17 cellular contexts compared by ENCODE assay signal in the genomic region with DNA sequence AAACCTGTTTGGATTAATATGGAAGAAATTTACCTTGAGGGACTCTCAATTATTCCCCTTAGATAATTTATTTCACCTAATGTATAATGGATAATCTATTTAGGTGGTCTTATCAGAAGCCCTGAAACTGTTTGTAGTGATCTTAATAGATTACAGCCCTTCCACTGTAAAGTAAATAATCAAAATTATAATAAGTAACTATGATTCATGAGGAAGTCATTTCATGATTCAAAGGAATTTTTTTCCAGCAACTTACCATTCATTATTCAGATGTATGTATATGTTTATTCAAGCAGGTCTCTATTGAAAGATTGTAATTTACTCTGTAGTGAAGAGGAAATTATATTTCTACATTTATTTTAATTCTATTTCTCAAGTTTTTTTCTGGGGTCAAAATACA.
DNase-seq lines count a peak whose midpoint lies in the region; ATAC-seq and FAIRE-seq lines count a peak whose summit lies in the region.
"Had no signal": no experiment of that assay in that cellular context is flagged by ENCODE, and none has a peak within 500 bp of the region (broad histone marks: within the 10 kb centered on the region; RNA-seq: fewer than 3 reads in every experiment).

No MANE protein-coding gene starts in this region.

- FAIRE-seq in islet of Langerhans (lab: Jason Lieb, UNC), result peak; percentile 36
- FAIRE-seq: A549, GM12892, GM19239 had no signal

- DNase-seq in LHCN-M2 (ENCODE audit: low read depth), result peak; percentile 3
- peak; percentile 31 for DNase-seq in adipocyte (ENCODE audit: low read depth)
- peak; percentile 29 for DNase-seq in dermis blood vessel endothelial cell
- DNase-seq in hippocampal formation (lab: John Stamatoyannopoulos, UW), result no peak
- DNase-seq in DMS 273 treated with DMSO at 0.1 percent for 48 hours (lab: John Stamatoyannopoulos, UW), result no peak
- DNase-seq: BE2C; CD4-positive, alpha-beta memory T cell; DMS153; DMS79 treated with DMSO at 0.1 percent for 48 hours; EL; GDM1; H7 had no signal

- no peak overlapping the region for H3K9ac ChIP-seq in adipocyte (ENCODE audit: low read length)

- no peak overlapping the region for H3K4me3 ChIP-seq in adipocyte (ENCODE audit: low read length)
- H3K4me3 ChIP-seq: A549 had no signal

- no peaks in the 10 kb centered on the region for H3K4me1 ChIP-seq in adipocyte (ENCODE audit: control insufficient read depth, insufficient read depth, low read length)
- H3K4me1 ChIP-seq: A549, BE2C had no signal

- H3K36me3 ChIP-seq in adipocyte (ENCODE audit: control insufficient read depth, insufficient read depth, low read length, severe bottlenecking), result no peaks in the 10 kb centered on the region
- H3K36me3 ChIP-seq: BE2C had no signal

- ATAC-seq in HG03521 (IDR thresholded peaks at IDR 0.05; ENCODE audit: unreplicated experiment), result no peak
- ATAC-seq: A549 had no signal

- H3K9me3 ChIP-seq in adipocyte (ENCODE audit: control insufficient read depth, low read length), result no peaks in the 10 kb centered on the region
- H3K9me3 ChIP-seq: A549, BE2C had no signal

- no peaks in the 10 kb centered on the region for H3K27me3 ChIP-seq in adipocyte (replicated peaks; ENCODE audit: control insufficient read depth, insufficient read depth, low read length)
- H3K27me3 ChIP-seq: BE2C had no signal

Comparison
In these comparisons a context has a peak if more than half of its experiments do, and no peak if none do; other contexts are left out.
1. DNase-seq: peak in LHCN-M2 (single experiment), adipocyte (single experiment) and dermis blood vessel endothelial cell (single experiment); none in hippocampal formation (0 of 2) and DMS 273 treated with DMSO at 0.1 percent for 48 hours (single experiment).